Comparison of ENCODE assay signal across 14 cellular contexts in genomic region chr5:107538331-107539162, GRCh38.
DNase-seq lines count a peak whose midpoint lies in the region; ATAC-seq, FAIRE-seq and TF ChIP-seq lines count a peak whose summit lies in the region.
"Had no signal": no experiment of that assay in that cellular context is flagged by ENCODE, and none has a peak within 500 bp of the region (broad histone marks: within the 10 kb centered on the region; RNA-seq: fewer than 3 reads in every experiment).

No MANE protein-coding gene starts in this region.

- POLR2A ChIA-PET in A549 (lab: Yijun Ruan, JAX), result no interaction called here

- H3K4ac ChIP-seq in H9 (ENCODE audit: low read depth, low read length), result no peak overlapping the region

- H3K79me2 ChIP-seq in H9 (ENCODE audit: insufficient read depth, low read length), result no peaks in the 10 kb centered on the region

- TF ChIP-seq RAD21 in A549 (conservative IDR thresholded peaks at IDR 0.05 in 1 of 2, IDR thresholded peaks at IDR 0.05 in 1 of 2), result no peak

- H3K4me1 Mint-ChIP-seq in H9, result peaks cover 27 to 32% of the 10 kb centered on the region in 2 experiments

- no peak overlapping the region for H2BK5ac ChIP-seq in H9 (ENCODE audit: insufficient read length, low read length)

- H3K9me3 Mint-ChIP-seq in H9, result no peaks in the 10 kb centered on the region

- no peak overlapping the region for H2BK12ac ChIP-seq in H9 (ENCODE audit: insufficient read length, low read depth, low read length)

- no peak overlapping the region for H3K56ac ChIP-seq in H9 (ENCODE audit: insufficient read length, low read depth, low read length)

- FAIRE-seq in A549 (lab: Jason Lieb, UNC) (no peak), islet of Langerhans (lab: Jason Lieb, UNC) (peak; percentile 56)

- H3K14ac ChIP-seq in H9 (ENCODE audit: insufficient read depth, low read length), result no peak overlapping the region

- no peak overlapping the region for H3K4me3 ChIP-seq in A549
- H3K4me3 ChIP-seq: colonic mucosa, PC-9, thyroid gland had no signal

- H3K4me1 ChIP-seq in A549, result peaks cover 67% of the 10 kb centered on the region
- no peaks in the 10 kb centered on the region for H3K4me1 ChIP-seq in H9 (ENCODE audit: insufficient read depth, low read length)
- H3K4me1 ChIP-seq: colonic mucosa, thyroid gland had no signal

- no peaks in the 10 kb centered on the region for H4K20me1 ChIP-seq in H9 (ENCODE audit: control insufficient read depth, insufficient read depth, insufficient read length)

- H2BK120ac ChIP-seq in H9 (ENCODE audit: low read depth, low read length, poor library complexity, severe bottlenecking), result no peak overlapping the region

- H3K4me2 ChIP-seq in A549 (peak overlapping the region; percentile 4; the same call in 1 of the 3 replicates), H9 (ENCODE audit: insufficient read depth, insufficient read length, low read length) (no peak overlapping the region)
- H3K4me2 ChIP-seq: PC-9 had no signal

- H2BK20ac ChIP-seq in H9 (ENCODE audit: low read depth, low read length, poor library complexity, severe bottlenecking), result no peak overlapping the region

- H3K4me3 Mint-ChIP-seq in H9, result no peak overlapping the region

- H3K27ac Mint-ChIP-seq in H9, result no peak overlapping the region; a peak in 1 of 7 replicates

- ATAC-seq in A549, result no peak
- ATAC-seq in omental fat pad (ENCODE audit: low FRiP score), result no peak
- no peak for ATAC-seq in GM18502 (IDR thresholded peaks at IDR 0.05; ENCODE audit: poor library complexity, unreplicated experiment)
- ATAC-seq: esophagus mucosa had no signal

- no peaks in the 10 kb centered on the region for H3K27me3 Mint-ChIP-seq in H9 (ENCODE audit: low read depth)

- H3K36me3 Mint-ChIP-seq in H9 (ENCODE audit: insufficient read depth in 1 of 3, low read depth in 3 of 3), result peaks cover 0 to 3% (median 0%) of the 10 kb centered on the region in 3 experiments; a peak in 1 of 7 replicates

- H2BK15ac ChIP-seq in H9 (ENCODE audit: low read depth, low read length), result no peak overlapping the region

- H3K23ac ChIP-seq in H9 (ENCODE audit: insufficient read length, low read depth, low read length), result no peak overlapping the region

- no peak overlapping the region for H2AFZ ChIP-seq in H9 (ENCODE audit: low read length)
- H2AFZ ChIP-seq: PC-9 had no signal

- H3K9ac ChIP-seq in H9 (ENCODE audit: extremely low read depth, insufficient read length, low read length), result no peak overlapping the region

- no peak overlapping the region for H2AK5ac ChIP-seq in H9 (ENCODE audit: insufficient read length, low read length)

- peaks cover 2% of the 10 kb centered on the region for H3K23me2 ChIP-seq in H9 (ENCODE audit: insufficient read length, low read depth, low read length, poor library complexity, severe bottlenecking)

- in situ Hi-C loops in SK-MEL-5 (cut with HindIII; ENCODE audit: low pct_unique_long_range_greater_than_20kb, low sequenced_read_pairs), result no loop called here

- no peaks in the 10 kb centered on the region for H3K27me3 ChIP-seq in H9 (ENCODE audit: insufficient read depth, low read length)
- H3K27me3 ChIP-seq: colonic mucosa, thyroid gland had no signal

- no peak overlapping the region for H4K8ac ChIP-seq in H9 (replicated peaks; ENCODE audit: insufficient read length, low read depth, low read length)

- DNase-seq in A549 (ENCODE audit: low read depth in 1 of 2, low spot score in 1 of 2) (no peak), H9 (no peak), SK-MEL-5 (ENCODE audit: low read depth, low spot score) (peak; percentile 81), NCI-H524 (lab: John Stamatoyannopoulos, UW) (no peak), omental fat pad (ENCODE audit: low spot score) (no peak), activated gamma-delta T cell (lab: John Stamatoyannopoulos, UW) (no peak)
- DNase-seq: amygdala, colonic mucosa, kidney glomerular epithelial cell, PC-9, thyroid gland had no signal

- TF ChIP-seq CTCF in A549 (IDR thresholded peaks at IDR 0.05) (no peak), H9 (conservative IDR thresholded peaks at IDR 0.05) (no peak), omental fat pad (IDR thresholded peaks at IDR 0.05) (no peak)

- H4K91ac ChIP-seq in H9 (ENCODE audit: insufficient read length, low read depth, low read length), result no peak overlapping the region

- H3K9me3 ChIP-seq in A549 (no peaks in the 10 kb centered on the region), H9 (ENCODE audit: control insufficient read depth, low read depth, low read length) (no peaks in the 10 kb centered on the region)
- H3K9me3 ChIP-seq: colonic mucosa, thyroid gland had no signal

- H3T11ph ChIP-seq in H9 (ENCODE audit: low read length), result no peak overlapping the region

- no peak overlapping the region for H3K18ac ChIP-seq in H9 (ENCODE audit: insufficient read length, low read depth, low read length)

- WGBS in A549 (ENCODE audit: missing lambda C conversion rate), result 88% methylated on average over 5 of the region's 5 CpGs
- no CpG with 5 or more reads among the region's 5 CpGs for WGBS in H9 (ENCODE audit: extremely low coverage, insufficient read length, low lambda C conversion rate)

- no peak for TF ChIP-seq EP300 in A549 (IDR thresholded peaks at IDR 0.05)

- H3K27ac ChIP-seq in A549, result peak overlapping the region; percentile 70 to 90; a peak in 4 of 6 replicates
- H3K27ac ChIP-seq in H9 (ENCODE audit: insufficient read length, low read depth, low read length), result no peak overlapping the region
- H3K27ac ChIP-seq: colonic mucosa, PC-9, thyroid gland had no signal

- peak overlapping the region; percentile 22 for H4K5ac ChIP-seq in H9 (ENCODE audit: insufficient read length, low read depth, low read length)

- no peak for TF ChIP-seq POLR2A in A549 (IDR thresholded peaks at IDR 0.05; ENCODE audit: low read length)

- CTCF ChIA-PET in A549 (lab: Yijun Ruan, JAX), result interaction anchor here (0.7 to 1.1 kb wide), 6 partner anchors 10 to 156 kb away, joined by 3 read pairs; no protein-coding TSS in a partner anchor

- no peaks in the 10 kb centered on the region for H3K79me1 ChIP-seq in H9 (ENCODE audit: insufficient read depth, low read depth, low read length, poor library complexity, severe bottlenecking)

TF ChIP-seq in A549, 52 proteins besides CTCF, POLR2A, EP300 and RAD21:
- TF ChIP-seq RCOR1 (IDR thresholded peaks at IDR 0.05; ENCODE audit: low read depth, low read length) (no peak), CHD2 (IDR thresholded peaks at IDR 0.05; ENCODE audit: low read length, partially characterized antibody) (no peak), RNF2 (IDR thresholded peaks at IDR 0.05; ENCODE audit: borderline replicate concordance, low read depth) (no peak), NR3C1 (IDR thresholded peaks at IDR 0.05) (no peak), EHMT2 (IDR thresholded peaks at IDR 0.05; ENCODE audit: low read depth) (no peak), E2F6 (IDR thresholded peaks at IDR 0.05; ENCODE audit: borderline replicate concordance, low read depth) (no peak)
TF ChIP-seq in A549: peak in this region for 0.
